Comparison of ENCODE assay signal across 13 cellular contexts in the genomic region with DNA sequence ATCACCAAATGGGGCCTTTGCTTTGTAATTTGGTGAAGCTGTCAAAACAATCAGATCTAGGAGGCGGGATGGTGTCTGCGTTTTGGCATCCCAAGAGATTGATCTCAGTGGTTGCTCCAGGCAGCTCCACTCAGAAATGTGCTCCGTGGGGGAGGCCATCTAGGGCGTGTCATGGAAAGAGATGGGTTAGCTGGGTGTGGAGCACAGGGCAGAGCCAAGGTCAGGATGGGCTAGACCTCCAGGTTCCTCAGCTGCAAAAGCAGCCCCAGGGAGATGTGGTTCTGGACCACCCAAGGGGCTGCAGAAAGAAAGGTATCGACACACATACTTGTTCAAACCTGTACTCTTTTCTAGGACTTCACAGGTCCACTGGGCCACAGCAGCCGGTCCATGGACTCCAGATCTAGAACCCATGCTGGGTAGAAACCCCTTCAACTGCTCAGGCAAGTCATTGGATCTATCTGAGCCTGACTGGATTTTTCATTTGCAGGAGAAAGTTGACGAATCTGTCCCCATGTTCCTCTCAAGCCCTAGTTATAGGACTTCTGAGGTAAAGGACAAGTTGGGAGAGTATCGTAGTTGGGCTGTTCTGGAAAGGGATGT.
DNase-seq lines count a peak whose midpoint lies in the region; ATAC-seq, FAIRE-seq and TF ChIP-seq lines count a peak whose summit lies in the region.
"Had no signal": no experiment of that assay in that cellular context is flagged by ENCODE, and none has a peak within 500 bp of the region (broad histone marks: within the 10 kb centered on the region; RNA-seq: fewer than 3 reads in every experiment).

No MANE protein-coding gene starts in this region.

- POLR2A ChIA-PET in HEK293T (lab: Yijun Ruan, JAX) = interaction anchor here (0.6 kb wide), 1 partner anchor 884 kb away, joined by 3 read pairs; no protein-coding TSS in a partner anchor

- DNase-seq in right atrium auricular region (ENCODE audit: low spot score) = peak; percentile 34
- DNase-seq in heart right ventricle = no peak
- peak; percentile 72 for DNase-seq in esophagus muscularis mucosa (ENCODE audit: extremely low spot score)
- no peak for DNase-seq in urothelium cell line (ENCODE audit: low spot score)
- no peak for DNase-seq in NCI-H748 (lab: John Stamatoyannopoulos, UW; ENCODE audit: unreplicated experiment)
- DNase-seq in HEK293T (ENCODE audit: extremely low spot score) = no peak
- DNase-seq: CD8-positive, alpha-beta T cell; GOT3; H9 had no signal

- intact Hi-C loops in heart right ventricle (cut with DNase I) (no loop called here), esophagus muscularis mucosa (cut with DNase I) (no loop called here)

- H3K4me3 ChIP-seq in right atrium auricular region = no peak overlapping the region
- H3K4me3 ChIP-seq in heart right ventricle = no peak overlapping the region
- H3K4me3 ChIP-seq in esophagus muscularis mucosa = no peak overlapping the region
- H3K4me3 ChIP-seq: BLaER1 treated with 17β-estradiol and CSF1 and Interleukin-3, amounts not matched to agents 10 nM and 100 nM had no signal

- FAIRE-seq in urothelium cell line (lab: Jason Lieb, UNC) = peak; percentile 9
- FAIRE-seq: D721Med, G401.6, GM12891 had no signal

- TF ChIP-seq CTCF in right atrium auricular region (IDR thresholded peaks at IDR 0.05) (no peak), heart right ventricle (IDR thresholded peaks at IDR 0.05) (no peak), esophagus muscularis mucosa (IDR thresholded peaks at IDR 0.05) (no peak)

- no peak for TF ChIP-seq POLR2A in esophagus muscularis mucosa (IDR thresholded peaks at IDR 0.05; ENCODE audit: low read depth)

- 88 to 91% methylated on average over 8 of the region's 8 CpGs for WGBS in heart right ventricle, 2 donors
- 81% methylated on average over 8 of the region's 8 CpGs for WGBS in esophagus muscularis mucosa

- CTCF ChIA-PET in HEK293T (lab: Yijun Ruan, JAX) = no interaction called here

- H3K4me1 ChIP-seq in right atrium auricular region (no peaks in the 10 kb centered on the region), heart right ventricle (no peaks in the 10 kb centered on the region), esophagus muscularis mucosa (no peaks in the 10 kb centered on the region)

- no peak for ATAC-seq in heart right ventricle
- ATAC-seq: CD8-positive, alpha-beta T cell had no signal

- no peak for TF ChIP-seq EP300 in esophagus muscularis mucosa (IDR thresholded peaks at IDR 0.05)

- H3K9me3 ChIP-seq in right atrium auricular region = no peaks in the 10 kb centered on the region
- peaks cover 0 to 3% (median 0%) of the 10 kb centered on the region in 11 donors for H3K9me3 ChIP-seq in heart right ventricle
- H3K9me3 ChIP-seq in esophagus muscularis mucosa = peaks cover 0 to under 1% (median 0%) of the 10 kb centered on the region in 4 donors

- no peak overlapping the region for H3K27ac ChIP-seq in right atrium auricular region
- no peak overlapping the region for H3K27ac ChIP-seq in heart right ventricle
- H3K27ac ChIP-seq in esophagus muscularis mucosa (replicated peaks in 1 of 4) = no peak overlapping the region
- H3K27ac ChIP-seq: BLaER1 treated with 17β-estradiol and CSF1 and Interleukin-3, amounts not matched to agents 10 nM and 100 nM had no signal

- H3K36me3 ChIP-seq in right atrium auricular region = no peaks in the 10 kb centered on the region
- no peaks in the 10 kb centered on the region for H3K36me3 ChIP-seq in heart right ventricle
- no peaks in the 10 kb centered on the region for H3K36me3 ChIP-seq in esophagus muscularis mucosa
- H3K36me3 ChIP-seq: BLaER1 treated with 17β-estradiol and CSF1 and Interleukin-3, amounts not matched to agents 10 nM and 100 nM had no signal

- H3K27me3 ChIP-seq in right atrium auricular region (no peaks in the 10 kb centered on the region), heart right ventricle (peaks cover 0 to 21% (median 7%) of the 10 kb centered on the region in 7 donors), esophagus muscularis mucosa (peaks cover 0 to 13% (median 0%) of the 10 kb centered on the region in 4 donors)
- H3K27me3 ChIP-seq: BLaER1 treated with 17β-estradiol and CSF1 and Interleukin-3, amounts not matched to agents 10 nM and 100 nM had no signal

TF ChIP-seq in HEK293T, 16 proteins besides CTCF, POLR2A, EP300 and RAD21:
- no peak for TF ChIP-seq ZNF384 (IDR thresholded peaks at IDR 0.05)
- TF ChIP-seq LEF1 (IDR thresholded peaks at IDR 0.05; ENCODE audit: borderline replicate concordance) = no peak
- no peak for TF ChIP-seq FOXM1 (IDR thresholded peaks at IDR 0.05; ENCODE audit: borderline replicate concordance)
- no peak for TF ChIP-seq TARDBP (IDR thresholded peaks at IDR 0.05)
- TF ChIP-seq FOXA1 (IDR thresholded peaks at IDR 0.05) = no peak
- TF ChIP-seq NFRKB (IDR thresholded peaks at IDR 0.05) = no peak
- TF ChIP-seq ARNT (IDR thresholded peaks at IDR 0.05) = no peak
- TF ChIP-seq SUZ12 (IDR thresholded peaks at IDR 0.05) = no peak
- TF ChIP-seq CTBP1 (IDR thresholded peaks at IDR 0.05; ENCODE audit: borderline replicate concordance) = no peak
- no peak for TF ChIP-seq BHLHE40 (IDR thresholded peaks at IDR 0.05; ENCODE audit: borderline replicate concordance)
- TF ChIP-seq HDGF (IDR thresholded peaks at IDR 0.05; ENCODE audit: borderline replicate concordance) = no peak
- TF ChIP-seq FOXK2 (IDR thresholded peaks at IDR 0.05) = no peak
- no peak for TF ChIP-seq ELF4 (IDR thresholded peaks at IDR 0.05)
- TF ChIP-seq L3MBTL2 (conservative IDR thresholded peaks at IDR 0.05) = no peak
- TF ChIP-seq SP1 (IDR thresholded peaks at IDR 0.05) = no peak
- TF ChIP-seq, protein P1, sequence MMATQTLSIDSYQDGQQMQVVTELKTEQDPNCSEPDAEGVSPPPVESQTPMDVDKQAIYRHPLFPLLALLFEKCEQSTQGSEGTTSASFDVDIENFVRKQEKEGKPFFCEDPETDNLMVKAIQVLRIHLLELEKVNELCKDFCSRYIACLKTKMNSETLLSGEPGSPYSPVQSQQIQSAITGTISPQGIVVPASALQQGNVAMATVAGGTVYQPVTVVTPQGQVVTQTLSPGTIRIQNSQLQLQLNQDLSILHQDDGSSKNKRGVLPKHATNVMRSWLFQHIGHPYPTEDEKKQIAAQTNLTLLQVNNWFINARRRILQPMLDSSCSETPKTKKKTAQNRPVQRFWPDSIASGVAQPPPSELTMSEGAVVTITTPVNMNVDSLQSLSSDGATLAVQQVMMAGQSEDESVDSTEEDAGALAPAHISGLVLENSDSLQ (IDR thresholded peaks at IDR 0.05) = no peak
TF ChIP-seq in HEK293T: peak in this region for 0.

Comparison
In these comparisons a context has a peak if more than half of its experiments do, and no peak if none do; other contexts are left out.
1. DNase-seq: peak in right atrium auricular region (single experiment) and esophagus muscularis mucosa (single experiment); none in heart right ventricle (0 of 2), urothelium cell line (single experiment), NCI-H748 (single experiment) and HEK293T (single experiment).